8 cellular contexts compared by ENCODE assay signal in genomic region chr1:223670458-223671159, GRCh38. TPM values are rescaled to one million over a fixed set of nuclear protein-coding genes. Genes with fewer than 3 reads are reported as not detected.
DNase-seq lines count a peak whose midpoint lies in the region; ATAC-seq and TF ChIP-seq lines count a peak whose summit lies in the region.

No MANE protein-coding gene starts in this region.

- peak; percentile 40 for ATAC-seq in naive thymus-derived CD4-positive, alpha-beta T cell
- ATAC-seq in HG02759 (IDR thresholded peaks at IDR 0.05; ENCODE audit: unreplicated experiment) = no peak
- ATAC-seq in HG03097 (IDR thresholded peaks at IDR 0.05; ENCODE audit: low FRiP score, unreplicated experiment) = no peak
- no peak for ATAC-seq in GM18870 (IDR thresholded peaks at IDR 0.05; ENCODE audit: unreplicated experiment)

- no peak overlapping the region for H3K27ac Mint-ChIP-seq in naive thymus-derived CD4-positive, alpha-beta T cell

- peaks cover 0 to 29% (median 7%) of the 10 kb centered on the region in 11 donors for H3K9me3 Mint-ChIP-seq in naive thymus-derived CD4-positive, alpha-beta T cell

- H3K27me3 ChIP-seq in A673 (replicated peaks; ENCODE audit: insufficient read depth, low read depth, low read length, poor library complexity) = no peaks in the 10 kb centered on the region
- no peaks in the 10 kb centered on the region for H3K27me3 ChIP-seq in naive thymus-derived CD4-positive, alpha-beta T cell (ENCODE audit: control insufficient read depth in 2 of 2, insufficient read depth in 2 of 2, low read length in 2 of 2)

- POLR2A ChIA-PET in A673 (lab: Charles Lee; ENCODE audit: low non-redundant PET) = no interaction called here
- POLR2A ChIA-PET in naive thymus-derived CD4-positive, alpha-beta T cell (lab: Charles Lee) = no interaction called here

- no peak overlapping the region for H3K27ac ChIP-seq in A673 (ENCODE audit: low read depth, low read length, poor library complexity, severe bottlenecking)
- no peak overlapping the region for H3K27ac ChIP-seq in naive thymus-derived CD4-positive, alpha-beta T cell (ENCODE audit: low read depth, low read length)

- no peaks in the 10 kb centered on the region for H3K4me1 ChIP-seq in A673 (ENCODE audit: insufficient read depth, low read length, poor library complexity, severe bottlenecking)
- no peaks in the 10 kb centered on the region for H3K4me1 ChIP-seq in naive thymus-derived CD4-positive, alpha-beta T cell (ENCODE audit: control insufficient read depth in 2 of 2, insufficient read depth in 2 of 2, low read length in 2 of 2)

- intact Hi-C loops in A673 (cut with micrococcal nuclease; ENCODE audit: unreplicated experiment) = no loop called here
- intact Hi-C loops in naive thymus-derived CD4-positive, alpha-beta T cell (cut with micrococcal nuclease) = no loop called here

- no TSS peak for BruUV-seq in A673 (replicated peaks; lab: Mats Ljungman, UMichigan)

- in situ Hi-C loops in G401 (cut with HindIII; ENCODE audit: low sequenced_read_pairs) = no loop called here

- peak; percentile 20 for DNase-seq in A673 (ENCODE audit: low spot score)
- DNase-seq in G401 (ENCODE audit: low spot score) = peak; percentile 35
- DNase-seq in NCI-H82 treated with DMSO at 0.1 percent for 48 hours (lab: John Stamatoyannopoulos, UW; ENCODE audit: unreplicated experiment) = peak; percentile 11
- peak; percentile 28 for DNase-seq in choroid plexus epithelial cell (ENCODE audit: low read depth)
- DNase-seq in naive thymus-derived CD4-positive, alpha-beta T cell = peak in 1 of 9 donors; percentile 6

- no peaks in the 10 kb centered on the region for H3K9me3 ChIP-seq in A673 (ENCODE audit: low read depth, low read length, poor library complexity, severe bottlenecking)
- peaks cover 0 to 4% (median 0%) of the 10 kb centered on the region in 3 experiments for H3K9me3 ChIP-seq in naive thymus-derived CD4-positive, alpha-beta T cell (ENCODE audit: control insufficient read depth in 2 of 3, low read length in 3 of 3)

- no peaks in the 10 kb centered on the region for H3K36me3 ChIP-seq in A673 (ENCODE audit: insufficient read depth, low read length, poor library complexity, severe bottlenecking)
- no peaks in the 10 kb centered on the region for H3K36me3 ChIP-seq in naive thymus-derived CD4-positive, alpha-beta T cell (ENCODE audit: control insufficient read depth in 2 of 3, insufficient read depth in 3 of 3, low read length in 3 of 3)

- no peaks in the 10 kb centered on the region for H3K4me1 Mint-ChIP-seq in naive thymus-derived CD4-positive, alpha-beta T cell

- CTCF ChIA-PET in A673 (lab: Charles Lee) = no interaction called here
- CTCF ChIA-PET in naive thymus-derived CD4-positive, alpha-beta T cell (lab: Charles Lee) = interaction anchor here (0.7 kb wide), 1 partner anchor 536 kb away, joined by 4 read pairs; no protein-coding TSS in a partner anchor

- peaks cover 0 to 10% (median 6%) of the 10 kb centered on the region in 5 donors for H3K36me3 Mint-ChIP-seq in naive thymus-derived CD4-positive, alpha-beta T cell

- no peak overlapping the region for H3K4me3 Mint-ChIP-seq in naive thymus-derived CD4-positive, alpha-beta T cell

- peaks cover 0 to 6% (median 2%) of the 10 kb centered on the region in 5 donors for H3K27me3 Mint-ChIP-seq in naive thymus-derived CD4-positive, alpha-beta T cell

- no peak overlapping the region for H3K4me3 ChIP-seq in A673 (ENCODE audit: low read depth, low read length, poor library complexity, severe bottlenecking)
- H3K4me3 ChIP-seq in choroid plexus epithelial cell (ENCODE audit: low read depth, low read length) = no peak overlapping the region
- H3K4me3 ChIP-seq in naive thymus-derived CD4-positive, alpha-beta T cell (ENCODE audit: low read length) = no peak overlapping the region

- TF ChIP-seq CTCF in A673 (conservative IDR thresholded peaks at IDR 0.05; ENCODE audit: low read depth, low read length) (peak; percentile 62), choroid plexus epithelial cell (conservative IDR thresholded peaks at IDR 0.05; ENCODE audit: low read depth, low read length) (peak; percentile 53)

RNA-seq across cellular contexts. Expression of gene CAPN8, which starts 5.1 kb away (rescaled TPM):
- not detected in 2 replicates for total RNA-seq in A673 (2021)
- total RNA-seq in G401 (2014; rRNA removed; shearing (Covaris generic)) = not detected in 2 replicates
- total RNA-seq in naive thymus-derived CD4-positive, alpha-beta T cell = 1 to 10 TPM in 1 of 5 experiments, under 1 TPM in 1, not detected in 3; 0.21 to 1.2 TPM
- polyA plus RNA-seq in naive thymus-derived CD4-positive, alpha-beta T cell = not detected

RNA-seq across cellular contexts. Expression of gene CAPN2, which starts 41.7 kb away (rescaled TPM):
- 131 and 137 TPM in 2 replicates for total RNA-seq in A673 (2021)
- 170 and 181 TPM in 2 replicates for total RNA-seq in G401 (2014; rRNA removed; shearing (Covaris generic))
- 100 to 1,000 TPM in 3 of 5 experiments, 10 to 100 TPM in 2; 86.1 to 195 (median 117) TPM for total RNA-seq in naive thymus-derived CD4-positive, alpha-beta T cell
- 10 to 100 TPM; 57.6 to 96.2 TPM for polyA plus RNA-seq in naive thymus-derived CD4-positive, alpha-beta T cell
